Comparison of ENCODE assay signal across 27 cellular contexts in genomic region chr20:58608096-58608840, GRCh38.
"Had no signal": no experiment of that assay in that cellular context is flagged by ENCODE, and none has a peak within 500 bp of the region (broad histone marks: within the 10 kb centered on the region; RNA-seq: fewer than 3 reads in every experiment).

No MANE protein-coding gene starts in this region.

- FAIRE-seq: endometrium, keratinocyte, pancreas, small intestine, urothelium cell line had no signal

- H3K36me3 Mint-ChIP-seq: naive thymus-derived CD8-positive, alpha-beta T cell; stimulated activated effector memory CD8-positive, alpha-beta T cell treated with anti-CD3 and anti-CD28 coated beads, Interleukin-12 subunit alpha, Interleukin-12 subunit beta, amount 100 ng/mL, for 72 hours had no signal

- H3K4me3 ChIP-seq: coronary artery, esophagus squamous epithelium, lower lobe of right lung, pancreas, right lobe of liver, stomach, thyroid gland, upper lobe of left lung had no signal

- ATAC-seq: effector memory CD8-positive, alpha-beta T cell; left ventricle myocardium superior; lower lobe of right lung; naive thymus-derived CD8-positive, alpha-beta T cell; pancreas; right lobe of liver; stimulated activated effector memory CD8-positive, alpha-beta T cell treated with anti-CD3 and anti-CD28 coated beads, Interleukin-12 subunit alpha, Interleukin-12 subunit beta, amount 100 ng/mL, for 72 hours had no signal

- H3K27ac ChIP-seq: coronary artery, esophagus squamous epithelium, lower lobe of right lung, neutrophil, pancreas, right lobe of liver, stomach, thyroid gland, upper lobe of left lung had no signal

- H3K36me3 ChIP-seq: esophagus squamous epithelium, lower lobe of right lung, neutrophil, pancreas, right lobe of liver, stomach, thyroid gland, upper lobe of left lung had no signal

- H3K4me3 Mint-ChIP-seq: effector memory CD8-positive, alpha-beta T cell; naive thymus-derived CD8-positive, alpha-beta T cell; nephron progenitor cell; stimulated activated effector memory CD8-positive, alpha-beta T cell treated with anti-CD3 and anti-CD28 coated beads, Interleukin-12 subunit alpha, Interleukin-12 subunit beta, amount 100 ng/mL, for 72 hours had no signal

- H3K4me1 ChIP-seq: lower lobe of right lung, pancreas, right lobe of liver, upper lobe of left lung had no signal

- H3K27ac Mint-ChIP-seq: effector memory CD8-positive, alpha-beta T cell; nephron progenitor cell; progenitor cell of endocrine pancreas; stimulated activated effector memory CD8-positive, alpha-beta T cell treated with anti-CD3 and anti-CD28 coated beads, Interleukin-12 subunit alpha, Interleukin-12 subunit beta, amount 100 ng/mL, for 72 hours had no signal

- H3K9me3 ChIP-seq: esophagus squamous epithelium, lower lobe of right lung, neutrophil, pancreas, right lobe of liver, thyroid gland, upper lobe of left lung had no signal

- H3K9me3 Mint-ChIP-seq: effector memory CD8-positive, alpha-beta T cell; naive thymus-derived CD8-positive, alpha-beta T cell; nephron progenitor cell; stimulated activated effector memory CD8-positive, alpha-beta T cell treated with anti-CD3 and anti-CD28 coated beads, Interleukin-12 subunit alpha, Interleukin-12 subunit beta, amount 100 ng/mL, for 72 hours had no signal

- DNase-seq: dermis blood vessel endothelial cell; effector memory CD8-positive, alpha-beta T cell; erythroblast; esophagus squamous epithelium; foreskin melanocyte; head of caudate nucleus; left ventricle myocardium superior; lower lobe of right lung; naive thymus-derived CD8-positive, alpha-beta T cell; nephron progenitor cell; pancreas; small intestine; stimulated activated CD4-positive, alpha-beta T cell treated with anti-CD3 and anti-CD28 coated beads, Interleukin-12 subunit alpha, Interleukin-12 subunit beta, amount 100 ng/mL, for 4 hours; stimulated activated CD4-positive, alpha-beta T cell treated with anti-CD3 and anti-CD28 coated beads, Interleukin-1b, Interleukin-23, amount 100 ng/mL, for 48 hours; stimulated activated CD4-positive, alpha-beta T cell treated with anti-CD3 and anti-CD28 coated beads, Interleukin-4, amount 100 ng/mL, for 1 hour; stimulated activated naive CD4-positive, alpha-beta T cell treated with Interleukin-2 at 50 U/mL for 16 hours; stomach; thyroid gland had no signal

- H3K4me1 Mint-ChIP-seq: naive thymus-derived CD8-positive, alpha-beta T cell; stimulated activated effector memory CD8-positive, alpha-beta T cell treated with anti-CD3 and anti-CD28 coated beads, Interleukin-12 subunit alpha, Interleukin-12 subunit beta, amount 100 ng/mL, for 72 hours had no signal

- H3K27me3 ChIP-seq: neutrophil, pancreas, right lobe of liver, thyroid gland, upper lobe of left lung had no signal
